In genomic region chr19:15437355-15438123, GRCh38 we compare ENCODE assay signal across 10 cellular contexts. TPM values are rescaled to one million over a fixed set of nuclear protein-coding genes. Genes with fewer than 3 reads are reported as not detected.
DNase-seq lines count a peak whose midpoint lies in the region; ATAC-seq and TF ChIP-seq lines count a peak whose summit lies in the region.
"Had no signal": no experiment of that assay in that cellular context is flagged by ENCODE, and none has a peak within 500 bp of the region (broad histone marks: within the 10 kb centered on the region; RNA-seq: fewer than 3 reads in every experiment).

No MANE protein-coding gene starts in this region.

- peak; percentile 34 for DNase-seq in GM04503 (ENCODE audit: low read depth)
- DNase-seq in endothelial cell (ENCODE audit: low spot score) = no peak
- no peak for DNase-seq in retinal pigment epithelial cell (ENCODE audit: low read depth)
- no peak for DNase-seq in WTC11 (ENCODE audit: low spot score)
- DNase-seq in activated T-helper 2 cell treated with anti-CD3 and anti-CD28 coated beads, Interferon-gamma antibody, Interleukin-2, Interleukin-4, amounts not matched to agents 10 μg/mL and 5 μg/mL and 100 μg/mL, durations not matched to agents 14 hours and 24 hours and 36 hours (ENCODE audit: low spot score) = no peak
- DNase-seq in central memory CD4-positive, alpha-beta T cell = no peak
- DNase-seq: Calu3, KG1 had no signal

- H3K9me3 Mint-ChIP-seq in endothelial cell (ENCODE audit: unreplicated experiment) = no peaks in the 10 kb centered on the region
- no peaks in the 10 kb centered on the region for H3K9me3 Mint-ChIP-seq in WTC11
- H3K9me3 Mint-ChIP-seq in activated T-helper 2 cell treated with anti-CD3 and anti-CD28 coated beads, Interferon-gamma antibody, Interleukin-2, Interleukin-4, amounts not matched to agents 10 μg/mL and 5 μg/mL and 100 μg/mL, durations not matched to agents 14 hours and 24 hours and 36 hours = no peaks in the 10 kb centered on the region
- H3K9me3 Mint-ChIP-seq: stimulated activated naive CD8-positive, alpha-beta T cell treated with anti-CD3 and anti-CD28 coated beads, Interleukin-15, Interleukin-2, amounts not matched to agents 100 ng/mL and 50 ng/mL, for 24 hours had no signal

- ATAC-seq in WTC11 = no peak

- CTCF ChIA-PET in WTC11 (lab: Charles Lee) = interaction anchor here (2.4 to 3.7 kb wide), 2 partner anchors 18 to 118 kb away, joined by 12 to 15 read pairs; partner anchors contain the start of gene AKAP8L

- H3K4me3 ChIP-seq in retinal pigment epithelial cell (ENCODE audit: low read length) = no peak overlapping the region

- H3K36me3 Mint-ChIP-seq in endothelial cell (ENCODE audit: low read depth, unreplicated experiment) = no peaks in the 10 kb centered on the region
- H3K36me3 Mint-ChIP-seq in WTC11 = no peaks in the 10 kb centered on the region
- H3K36me3 Mint-ChIP-seq in activated T-helper 2 cell treated with anti-CD3 and anti-CD28 coated beads, Interferon-gamma antibody, Interleukin-2, Interleukin-4, amounts not matched to agents 10 μg/mL and 5 μg/mL and 100 μg/mL, durations not matched to agents 14 hours and 24 hours and 36 hours (ENCODE audit: low read depth) = no peaks in the 10 kb centered on the region

- peaks cover 9% of the 10 kb centered on the region for H3K27me3 Mint-ChIP-seq in endothelial cell (ENCODE audit: unreplicated experiment)
- H3K27me3 Mint-ChIP-seq in WTC11 (ENCODE audit: low read depth) = no peaks in the 10 kb centered on the region; the same call in 1 of the 2 replicates
- H3K27me3 Mint-ChIP-seq in activated T-helper 2 cell treated with anti-CD3 and anti-CD28 coated beads, Interferon-gamma antibody, Interleukin-2, Interleukin-4, amounts not matched to agents 10 μg/mL and 5 μg/mL and 100 μg/mL, durations not matched to agents 14 hours and 24 hours and 36 hours (ENCODE audit: low read depth) = no peaks in the 10 kb centered on the region
- H3K27me3 Mint-ChIP-seq: stimulated activated naive CD8-positive, alpha-beta T cell treated with anti-CD3 and anti-CD28 coated beads, Interleukin-15, Interleukin-2, amounts not matched to agents 100 ng/mL and 50 ng/mL, for 24 hours had no signal

- intact Hi-C loops in activated T-helper 2 cell treated with anti-CD3 and anti-CD28 coated beads, Interferon-gamma antibody, Interleukin-2, Interleukin-4, amounts not matched to agents 10 μg/mL and 5 μg/mL and 100 μg/mL, durations not matched to agents 14 hours and 24 hours and 36 hours (cut with micrococcal nuclease) = no loop called here

- H3K27ac Mint-ChIP-seq in endothelial cell (ENCODE audit: unreplicated experiment) = no peak overlapping the region
- H3K27ac Mint-ChIP-seq in WTC11 = no peak overlapping the region
- H3K27ac Mint-ChIP-seq in activated T-helper 2 cell treated with anti-CD3 and anti-CD28 coated beads, Interferon-gamma antibody, Interleukin-2, Interleukin-4, amounts not matched to agents 10 μg/mL and 5 μg/mL and 100 μg/mL, durations not matched to agents 14 hours and 24 hours and 36 hours = no peak overlapping the region
- H3K27ac Mint-ChIP-seq: stimulated activated naive CD8-positive, alpha-beta T cell treated with anti-CD3 and anti-CD28 coated beads, Interleukin-15, Interleukin-2, amounts not matched to agents 100 ng/mL and 50 ng/mL, for 24 hours had no signal

- TF ChIP-seq CTCF in endothelial cell (IDR thresholded peaks at IDR 0.05; ENCODE audit: unreplicated experiment) (no peak), retinal pigment epithelial cell (conservative IDR thresholded peaks at IDR 0.05; ENCODE audit: low read depth, low read length) (peak; percentile 22), WTC11 (IDR thresholded peaks at IDR 0.05) (no peak)

- peaks cover 7% of the 10 kb centered on the region for H3K4me1 Mint-ChIP-seq in endothelial cell (ENCODE audit: unreplicated experiment)
- peaks cover 6% of the 10 kb centered on the region for H3K4me1 Mint-ChIP-seq in WTC11
- peaks cover 11% of the 10 kb centered on the region for H3K4me1 Mint-ChIP-seq in activated T-helper 2 cell treated with anti-CD3 and anti-CD28 coated beads, Interferon-gamma antibody, Interleukin-2, Interleukin-4, amounts not matched to agents 10 μg/mL and 5 μg/mL and 100 μg/mL, durations not matched to agents 14 hours and 24 hours and 36 hours (ENCODE audit: low read depth)

- peak overlapping the region; percentile 25 for H3K4me3 Mint-ChIP-seq in endothelial cell (ENCODE audit: unreplicated experiment)
- no peak overlapping the region for H3K4me3 Mint-ChIP-seq in WTC11
- H3K4me3 Mint-ChIP-seq in activated T-helper 2 cell treated with anti-CD3 and anti-CD28 coated beads, Interferon-gamma antibody, Interleukin-2, Interleukin-4, amounts not matched to agents 10 μg/mL and 5 μg/mL and 100 μg/mL, durations not matched to agents 14 hours and 24 hours and 36 hours (ENCODE audit: low read depth) = no peak overlapping the region
- H3K4me3 Mint-ChIP-seq: stimulated activated naive CD8-positive, alpha-beta T cell treated with anti-CD3 and anti-CD28 coated beads, Interleukin-15, Interleukin-2, amounts not matched to agents 100 ng/mL and 50 ng/mL, for 24 hours had no signal

- POLR2A ChIA-PET in WTC11 (lab: Charles Lee) = no interaction called here

TF ChIP-seq in WTC11, 78 proteins besides CTCF, POLR2A, EP300 and RAD21:
- TF ChIP-seq RORB (CRISPR knock-in tag; IDR thresholded peaks at IDR 0.05) (no peak), PRRX2 (CRISPR knock-in tag; IDR thresholded peaks at IDR 0.05) (no peak)

RNA-seq across cellular contexts. Expression of gene WIZ, which starts 12.2 kb away (rescaled TPM):
- total RNA-seq in endothelial cell (ENCODE audit: unreplicated experiment) (79.0 TPM), WTC11 (2021) (37.6 to 43.9 TPM (median 40.6 TPM) in 3 replicates)
- 30.1 and 30.4 TPM in 2 replicates for total RNA-seq in activated T-helper 2 cell treated with anti-CD3 and anti-CD28 coated beads, Interferon-gamma antibody, Interleukin-2, Interleukin-4, amounts not matched to agents 10 μg/mL and 5 μg/mL and 100 μg/mL, durations not matched to agents 14 hours and 24 hours and 36 hours

RNA-seq across cellular contexts. Expression of gene AKAP8L, which starts 18.8 kb away (rescaled TPM):
- 160 TPM for total RNA-seq in endothelial cell (ENCODE audit: unreplicated experiment)
- total RNA-seq in WTC11 (2021) = 184 to 231 TPM (median 184 TPM) in 3 replicates
- 76.6 and 87.4 TPM in 2 replicates for total RNA-seq in activated T-helper 2 cell treated with anti-CD3 and anti-CD28 coated beads, Interferon-gamma antibody, Interleukin-2, Interleukin-4, amounts not matched to agents 10 μg/mL and 5 μg/mL and 100 μg/mL, durations not matched to agents 14 hours and 24 hours and 36 hours

RNA-seq across cellular contexts. Expression of gene RASAL3, which starts 26.8 kb away (rescaled TPM):
- total RNA-seq in endothelial cell (ENCODE audit: unreplicated experiment) = 1.5 TPM
- total RNA-seq in WTC11 (2021) = 1.2 to 2.3 TPM (median 1.6 TPM) in 3 replicates
- total RNA-seq in activated T-helper 2 cell treated with anti-CD3 and anti-CD28 coated beads, Interferon-gamma antibody, Interleukin-2, Interleukin-4, amounts not matched to agents 10 μg/mL and 5 μg/mL and 100 μg/mL, durations not matched to agents 14 hours and 24 hours and 36 hours = 107 TPM in 2 replicates
- total RNA-seq: Calu3, kidney epithelial cell had no signal

RNA-seq across cellular contexts. Expression of gene PGLYRP2, which starts 41.8 kb away (rescaled TPM):
- total RNA-seq in endothelial cell (ENCODE audit: unreplicated experiment) = not detected
- total RNA-seq in WTC11 (2021) = not detected in 3 replicates
- total RNA-seq in activated T-helper 2 cell treated with anti-CD3 and anti-CD28 coated beads, Interferon-gamma antibody, Interleukin-2, Interleukin-4, amounts not matched to agents 10 μg/mL and 5 μg/mL and 100 μg/mL, durations not matched to agents 14 hours and 24 hours and 36 hours = not detected in 2 replicates
- total RNA-seq: Calu3, kidney epithelial cell had no signal

RNA-seq across cellular contexts. Expression of gene AKAP8, which starts 58.0 kb away (rescaled TPM):
- total RNA-seq in endothelial cell (ENCODE audit: unreplicated experiment) (36.5 TPM), WTC11 (2021) (49.1 to 65.9 TPM (median 51.3 TPM) in 3 replicates)
- 56.0 and 62.1 TPM in 2 replicates for total RNA-seq in activated T-helper 2 cell treated with anti-CD3 and anti-CD28 coated beads, Interferon-gamma antibody, Interleukin-2, Interleukin-4, amounts not matched to agents 10 μg/mL and 5 μg/mL and 100 μg/mL, durations not matched to agents 14 hours and 24 hours and 36 hours

Comparison
In these comparisons a context has a peak if more than half of its experiments do, and no peak if none do; other contexts are left out.
1. RNA of gene RASAL3, which starts 26.8 kb away (total RNA-seq): 107 TPM in activated T-helper 2 cell treated with anti-CD3 and anti-CD28 coated beads, Interferon-gamma antibody, Interleukin-2, Interleukin-4, amounts not matched to agents 10 μg/mL and 5 μg/mL and 100 μg/mL, durations not matched to agents 14 hours and 24 hours and 36 hours; 1.2 to 2.3 TPM in WTC11 and 1.5 TPM in endothelial cell (single experiment); every median in the first group is over 10 times any median in the second.